ENCODE assay signal across 18 cellular contexts in the genomic region with DNA sequence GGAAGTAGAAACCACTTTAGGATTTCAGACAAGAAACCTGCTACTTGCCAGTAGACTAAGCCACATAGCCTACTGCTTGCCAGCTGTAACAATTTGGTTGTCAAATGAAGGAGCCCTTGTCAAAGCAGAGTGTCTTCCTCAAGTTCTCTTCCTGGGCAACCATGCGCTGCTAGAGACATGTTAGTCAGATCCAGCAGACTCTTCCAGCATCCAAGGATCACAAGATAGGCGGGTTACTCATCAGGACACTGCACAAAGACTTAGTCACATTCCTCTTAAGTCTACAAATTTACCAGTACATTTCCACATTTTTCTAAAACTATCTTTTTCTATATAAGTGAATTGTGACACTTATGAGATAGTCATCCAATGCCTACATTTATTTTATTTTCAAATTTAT. TPM values are rescaled to one million over a fixed set of nuclear protein-coding genes. Genes with fewer than 3 reads are reported as not detected.
DNase-seq lines count a peak whose midpoint lies in the region; ATAC-seq, FAIRE-seq and TF ChIP-seq lines count a peak whose summit lies in the region.
"Had no signal": no experiment of that assay in that cellular context is flagged by ENCODE, and none has a peak within 500 bp of the region (broad histone marks: within the 10 kb centered on the region; RNA-seq: fewer than 3 reads in every experiment).

No MANE protein-coding gene starts in this region.

- no peak overlapping the region for H3K9ac ChIP-seq in astrocyte (ENCODE audit: low read length)

- TF ChIP-seq CTCF in A549 (IDR thresholded peaks at IDR 0.05): no peak
- no peak for TF ChIP-seq CTCF in HFFc6 (IDR thresholded peaks at IDR 0.05)
- no peak for TF ChIP-seq CTCF in astrocyte (IDR thresholded peaks at IDR 0.05; ENCODE audit: insufficient read depth, low read depth, low read length)
- no peak for TF ChIP-seq CTCF in glutamatergic neuron (IDR thresholded peaks at IDR 0.05; ENCODE audit: partially characterized antibody, unreplicated experiment)

- peak; percentile 30 to 59; a peak in 1 of 6 replicates for ATAC-seq in A549
- ATAC-seq in HG02981 (IDR thresholded peaks at IDR 0.05; ENCODE audit: unreplicated experiment): no peak
- no peak for ATAC-seq in HG03135 (IDR thresholded peaks at IDR 0.05; ENCODE audit: unreplicated experiment)

- no peak overlapping the region for H2AFZ ChIP-seq in astrocyte (ENCODE audit: low read depth, low read length)

- no peak for TF ChIP-seq POLR2A in A549 (IDR thresholded peaks at IDR 0.05; ENCODE audit: low read length)

- H3K4me1 Mint-ChIP-seq in HFFc6 (ENCODE audit: low read depth) (peaks cover 65% of the 10 kb centered on the region), astrocyte (ENCODE audit: low read depth, unreplicated experiment) (peaks cover 38% of the 10 kb centered on the region), glutamatergic neuron (ENCODE audit: low read depth, unreplicated experiment) (peaks cover 8% of the 10 kb centered on the region)

- TF ChIP-seq EP300 in A549 (IDR thresholded peaks at IDR 0.05): no peak

- H3K4me1 ChIP-seq in A549: peaks cover 5% of the 10 kb centered on the region; the same call in 1 of the 3 replicates
- no peaks in the 10 kb centered on the region for H3K4me1 ChIP-seq in astrocyte (ENCODE audit: insufficient read depth, low read length)
- H3K4me1 ChIP-seq: Peyer's patch had no signal

- peaks cover 6% of the 10 kb centered on the region for H4K20me1 ChIP-seq in astrocyte (ENCODE audit: insufficient read depth, low read length)

- H3K4me3 ChIP-seq in A549: no peak overlapping the region
- no peak overlapping the region for H3K4me3 ChIP-seq in astrocyte (ENCODE audit: insufficient read depth, low read depth, low read length)
- H3K4me3 ChIP-seq: Peyer's patch had no signal

- H3K27ac ChIP-seq in A549: no peak overlapping the region
- H3K27ac ChIP-seq in astrocyte (ENCODE audit: low read depth, low read length): peak overlapping the region; percentile 28
- H3K27ac ChIP-seq: Peyer's patch had no signal

- no peaks in the 10 kb centered on the region for H3K9me3 ChIP-seq in A549
- H3K9me3 ChIP-seq in astrocyte (ENCODE audit: insufficient read depth, low read depth, low read length): no peaks in the 10 kb centered on the region
- H3K9me3 ChIP-seq: Peyer's patch had no signal

- POLR2A ChIA-PET in A549 (lab: Yijun Ruan, JAX): no interaction called here

- WGBS in A549 (ENCODE audit: missing lambda C conversion rate): 87% methylated on average over 2 of the region's 2 CpGs

- no peak for TF ChIP-seq RAD21 in A549 (conservative IDR thresholded peaks at IDR 0.05 in 1 of 2, IDR thresholded peaks at IDR 0.05 in 1 of 2)

- no peaks in the 10 kb centered on the region for H3K9me3 Mint-ChIP-seq in HFFc6
- H3K9me3 Mint-ChIP-seq in astrocyte (ENCODE audit: unreplicated experiment): no peaks in the 10 kb centered on the region
- H3K9me3 Mint-ChIP-seq in glutamatergic neuron (ENCODE audit: unreplicated experiment): no peaks in the 10 kb centered on the region
- H3K9me3 Mint-ChIP-seq: type B pancreatic cell had no signal

- peaks cover 5% of the 10 kb centered on the region for H3K79me2 ChIP-seq in astrocyte (ENCODE audit: insufficient read depth, low read length)

- H3K27me3 ChIP-seq in astrocyte (ENCODE audit: insufficient read depth, low read length): no peaks in the 10 kb centered on the region
- H3K27me3 ChIP-seq: Peyer's patch had no signal

- peaks cover 1% of the 10 kb centered on the region; the same call in 1 of the 2 replicates for H3K27me3 Mint-ChIP-seq in HFFc6 (ENCODE audit: insufficient read depth)
- H3K27me3 Mint-ChIP-seq in astrocyte (ENCODE audit: low read depth, unreplicated experiment): no peaks in the 10 kb centered on the region
- H3K27me3 Mint-ChIP-seq in glutamatergic neuron (ENCODE audit: unreplicated experiment): no peaks in the 10 kb centered on the region
- H3K27me3 Mint-ChIP-seq: type B pancreatic cell had no signal

- DNase-seq in A549 (ENCODE audit: low read depth in 1 of 2, low spot score in 1 of 2): peak in 1 of 2 experiments; percentile 23
- DNase-seq in HFFc6: peak; percentile 88
- peak; percentile 88 for DNase-seq in astrocyte (ENCODE audit: low read depth)
- DNase-seq in glomerular visceral epithelial cell (ENCODE audit: extremely low spot score): peak; percentile 75
- no peak for DNase-seq in DMS153 (lab: John Stamatoyannopoulos, UW)
- no peak for DNase-seq in glutamatergic neuron
- DNase-seq: activated CD4-positive, alpha-beta T cell treated with anti-CD3 and anti-CD28 coated beads, Interleukin-2, amount 50 U/mL, for 4 hours; activated effector memory CD4-positive, alpha-beta T cell treated with Interleukin-2 at 50 U/mL for 16 hours; DMS53; NCI-H2227 treated with DMSO at 0.1 percent for 48 hours; Peyer's patch; stimulated activated CD8-positive, alpha-beta memory T cell treated with anti-CD3 and anti-CD28 coated beads, Interleukin-4, amount 100 ng/mL, for 48 hours had no signal

- H3K4me2 ChIP-seq in A549 (no peak overlapping the region), astrocyte (ENCODE audit: low read length) (no peak overlapping the region)

- H3K36me3 Mint-ChIP-seq in HFFc6 (ENCODE audit: low read depth) (peaks cover 42% of the 10 kb centered on the region), astrocyte (ENCODE audit: low read depth, unreplicated experiment) (peaks cover 11% of the 10 kb centered on the region), glutamatergic neuron (ENCODE audit: unreplicated experiment) (no peaks in the 10 kb centered on the region)

- H3K4me3 Mint-ChIP-seq in HFFc6 (no peak overlapping the region), astrocyte (ENCODE audit: unreplicated experiment) (no peak overlapping the region), glutamatergic neuron (ENCODE audit: unreplicated experiment) (no peak overlapping the region)
- H3K4me3 Mint-ChIP-seq: type B pancreatic cell had no signal

- peaks cover 22% of the 10 kb centered on the region for H3K36me3 ChIP-seq in astrocyte (ENCODE audit: insufficient read depth, low read length)

- FAIRE-seq in A549 (lab: Jason Lieb, UNC) (no peak), astrocyte (lab: Jason Lieb, UNC) (peak; percentile 23)
- FAIRE-seq: A204.1, endothelial cell of umbilical vein, GM12891 had no signal

- CTCF ChIA-PET in A549 (lab: Yijun Ruan, JAX): no interaction called here

- H3K27ac Mint-ChIP-seq in HFFc6 (peak overlapping the region; percentile 66), astrocyte (ENCODE audit: unreplicated experiment) (no peak overlapping the region), glutamatergic neuron (ENCODE audit: unreplicated experiment) (no peak overlapping the region)
- H3K27ac Mint-ChIP-seq: type B pancreatic cell had no signal

TF ChIP-seq in A549, 52 proteins besides CTCF, POLR2A, EP300 and RAD21 (continues in another document):
- TF ChIP-seq JUN (IDR thresholded peaks at IDR 0.05) (no peak), ESRRA (IDR thresholded peaks at IDR 0.05; ENCODE audit: borderline replicate concordance, low read length) (no peak), EHF (CRISPR knock-in tag; IDR thresholded peaks at IDR 0.05) (no peak), HOXA7 (CRISPR knock-in tag; IDR thresholded peaks at IDR 0.05) (no peak), FOSB (CRISPR knock-in tag; IDR thresholded peaks at IDR 0.05) (no peak), CBX2 (IDR thresholded peaks at IDR 0.05; ENCODE audit: borderline replicate concordance, low read depth) (no peak), NR3C1 (IDR thresholded peaks at IDR 0.05) (no peak), MAZ (IDR thresholded peaks at IDR 0.05; ENCODE audit: borderline replicate concordance, low read depth, low read length) (no peak)
- TF ChIP-seq, protein P1, sequence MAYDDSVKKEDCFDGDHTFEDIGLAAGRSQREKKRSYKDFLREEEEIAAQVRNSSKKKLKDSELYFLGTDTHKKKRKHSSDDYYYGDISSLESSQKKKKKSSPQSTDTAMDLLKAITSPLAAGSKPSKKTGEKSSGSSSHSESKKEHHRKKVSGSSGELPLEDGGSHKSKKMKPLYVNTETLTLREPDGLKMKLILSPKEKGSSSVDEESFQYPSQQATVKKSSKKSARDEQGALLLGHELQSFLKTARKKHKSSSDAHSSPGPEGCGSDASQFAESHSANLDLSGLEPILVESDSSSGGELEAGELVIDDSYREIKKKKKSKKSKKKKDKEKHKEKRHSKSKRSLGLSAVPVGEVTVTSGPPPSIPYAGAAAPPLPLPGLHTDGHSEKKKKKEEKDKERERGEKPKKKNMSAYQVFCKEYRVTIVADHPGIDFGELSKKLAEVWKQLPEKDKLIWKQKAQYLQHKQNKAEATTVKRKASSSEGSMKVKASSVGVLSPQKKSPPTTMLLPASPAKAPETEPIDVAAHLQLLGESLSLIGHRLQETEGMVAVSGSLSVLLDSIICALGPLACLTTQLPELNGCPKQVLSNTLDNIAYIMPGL (CRISPR knock-in tag; IDR thresholded peaks at IDR 0.05; ENCODE audit: borderline replicate concordance): no peak
- TF ChIP-seq, protein P2, sequence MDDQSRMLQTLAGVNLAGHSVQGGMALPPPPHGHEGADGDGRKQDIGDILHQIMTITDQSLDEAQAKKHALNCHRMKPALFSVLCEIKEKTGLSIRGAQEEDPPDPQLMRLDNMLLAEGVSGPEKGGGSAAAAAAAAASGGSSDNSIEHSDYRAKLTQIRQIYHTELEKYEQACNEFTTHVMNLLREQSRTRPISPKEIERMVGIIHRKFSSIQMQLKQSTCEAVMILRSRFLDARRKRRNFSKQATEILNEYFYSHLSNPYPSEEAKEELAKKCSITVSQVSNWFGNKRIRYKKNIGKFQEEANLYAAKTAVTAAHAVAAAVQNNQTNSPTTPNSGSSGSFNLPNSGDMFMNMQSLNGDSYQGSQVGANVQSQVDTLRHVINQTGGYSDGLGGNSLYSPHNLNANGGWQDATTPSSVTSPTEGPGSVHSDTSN (IDR thresholded peaks at IDR 0.05): no peak

RNA-seq across cellular contexts. Expression of a gene that starts 24.3 kb away (rescaled TPM):
- polyA plus RNA-seq in A549 (2011; rRNA removed): 74.1 and 91.3 TPM in 2 replicates
- polyA plus RNA-seq in A549 (2012; cell fraction: cytosol; rRNA removed): 10.3 and 11.2 TPM in 2 replicates
- polyA plus RNA-seq in A549 (2012; cell fraction: nucleus; rRNA removed): 12.2 and 16.3 TPM in 2 replicates
- 33.7 to 35.5 TPM (median 34.0 TPM) in 3 replicates for polyA plus RNA-seq in A549 (2017; fragmentation: RNase III; extraction: RNeasy Plus Mini Kit Qiagen cat#74134 plus additional on column Dnase treatment)
- polyA minus RNA-seq in A549 (2011; rRNA and poly(A)+ RNA removed): 22.6 and 26.3 TPM in 2 replicates
- total RNA-seq in HFFc6 (2021; fragmentation: NEBNext Ultra II Directional; extraction: Animal tissue kit (Norgen Biotek cat#: 25700)): 100 to 1,000 TPM; 102 to 113 (median 110) TPM
- total RNA-seq in astrocyte: 98.3 and 99.9 TPM in 2 replicates
- total RNA-seq in glutamatergic neuron (ENCODE audit: unreplicated experiment): 163 TPM

RNA-seq across cellular contexts. Expression of a gene that starts 24.5 kb away (rescaled TPM):
- polyA plus RNA-seq in A549 (2011; rRNA removed) (12.5 and 14.0 TPM in 2 replicates), A549 (2017; fragmentation: RNase III; extraction: RNeasy Plus Mini Kit Qiagen cat#74134 plus additional on column Dnase treatment) (5.6 to 7.0 TPM (median 6.7 TPM) in 3 replicates)
- polyA plus RNA-seq in A549 (2012; cell fraction: cytosol; rRNA removed): 3.7 and 4.0 TPM in 2 replicates
- polyA plus RNA-seq in A549 (2012; cell fraction: nucleus; rRNA removed): 1.9 and 2.6 TPM in 2 replicates
- 3.5 and 4.0 TPM in 2 replicates for polyA minus RNA-seq in A549 (2011; rRNA and poly(A)+ RNA removed)
- total RNA-seq in HFFc6 (2021; fragmentation: NEBNext Ultra II Directional; extraction: Animal tissue kit (Norgen Biotek cat#: 25700)): 10 to 100 TPM; 11.6 to 19.7 (median 17.3) TPM
- total RNA-seq in astrocyte (9.0 and 10.0 TPM in 2 replicates), glutamatergic neuron (ENCODE audit: unreplicated experiment) (5.5 TPM)

Comparison
In these comparisons a context has a peak if more than half of its experiments do, and no peak if none do; other contexts are left out.
1. ATAC-seq: peak in A549 (2 of 2); none in HG02981 (single experiment) and HG03135 (single experiment).
2. DNase-seq: peak in HFFc6 (single experiment), astrocyte (single experiment) and glomerular visceral epithelial cell (single experiment); none in DMS153 (single experiment) and glutamatergic neuron (single experiment).